Comparison of ENCODE assay signal across 1 cellular context in genomic region chr4:76504613-76505465, GRCh38.
TF ChIP-seq lines count a peak whose summit lies in the region.

No MANE protein-coding gene starts in this region.

TF ChIP-seq in HCT116, 20 proteins besides CTCF, POLR2A, EP300 and RAD21 (continued from another document):
- TF ChIP-seq FOSL1 (IDR thresholded peaks at IDR 0.05; ENCODE audit: low read depth) (no peak), ZFX (IDR thresholded peaks at IDR 0.05) (no peak)
